ENCODE assay signal across 15 cellular contexts in genomic region chr17:8072339-8072726, GRCh38. TPM values are rescaled to one million over a fixed set of nuclear protein-coding genes. Genes with fewer than 3 reads are reported as not detected.
A peak's percentile ranks its signal among the peaks of the same experiment; 100 is the strongest.
DNase-seq lines count a peak whose midpoint lies in the region; ATAC-seq and TF ChIP-seq lines count a peak whose summit lies in the region.
"Had no signal": no experiment of that assay in that cellular context is flagged by ENCODE, and none has a peak within 500 bp of the region (broad histone marks: within the 10 kb centered on the region; RNA-seq: fewer than 3 reads in every experiment).

No MANE protein-coding gene starts in this region.

- peak overlapping the region; percentile 74 for H3K4me3 Mint-ChIP-seq in GM23338
- peak overlapping the region; percentile 54 to 95 (median 88) for H3K4me3 Mint-ChIP-seq in naive thymus-derived CD4-positive, alpha-beta T cell

- H3K36me3 Mint-ChIP-seq in GM23338 (ENCODE audit: low read depth): no peaks in the 10 kb centered on the region; the same call in 2 of the 3 replicates
- H3K36me3 Mint-ChIP-seq in naive thymus-derived CD4-positive, alpha-beta T cell: no peaks in the 10 kb centered on the region

- H3K4me1 ChIP-seq in ACC112 (ENCODE audit: control insufficient read depth, insufficient read depth, low read length, unreplicated experiment) (peaks cover 3% of the 10 kb centered on the region), GM23338 (ENCODE audit: insufficient read depth) (peaks cover 8% of the 10 kb centered on the region; the same call in 1 of the 2 replicates)
- H3K4me1 ChIP-seq in naive thymus-derived CD4-positive, alpha-beta T cell (ENCODE audit: control insufficient read depth in 2 of 2, insufficient read depth in 2 of 2, low read length in 2 of 2): peaks cover 4 to 21% of the 10 kb centered on the region in 2 donors
- H3K4me1 ChIP-seq: pancreas had no signal

- H3K27ac Mint-ChIP-seq in GM23338: no peak overlapping the region
- peak overlapping the region in 4 of 9 donors; percentile 25 to 63 (median 60) for H3K27ac Mint-ChIP-seq in naive thymus-derived CD4-positive, alpha-beta T cell

- H3K9me2 ChIP-seq in GM23338 (ENCODE audit: insufficient read depth): no peaks in the 10 kb centered on the region

- no peaks in the 10 kb centered on the region for H3K9me3 ChIP-seq in naive thymus-derived CD4-positive, alpha-beta T cell (ENCODE audit: control insufficient read depth in 2 of 3, low read length in 3 of 3)
- H3K9me3 ChIP-seq: HAP-1, pancreas, tibial artery had no signal

- H2AFZ ChIP-seq in ACC112 (ENCODE audit: low read length, unreplicated experiment): no peak overlapping the region
- H2AFZ ChIP-seq in GM23338: peak overlapping the region; percentile 99

- no peaks in the 10 kb centered on the region for H3F3A ChIP-seq in GM23338 (replicated peaks; ENCODE audit: low read depth)

- peak overlapping the region; percentile 96 for H3K4me2 ChIP-seq in GM23338

- H3K27me3 ChIP-seq in ACC112 (ENCODE audit: insufficient read depth, low read length): peaks cover 66% of the 10 kb centered on the region
- peaks cover 100% of the 10 kb centered on the region for H3K27me3 ChIP-seq in GM23338 (ENCODE audit: insufficient read depth)
- peaks cover 7 to 9% of the 10 kb centered on the region in 2 donors for H3K27me3 ChIP-seq in naive thymus-derived CD4-positive, alpha-beta T cell (ENCODE audit: control insufficient read depth in 2 of 2, insufficient read depth in 2 of 2, low read length in 2 of 2)

- POLR2A ChIA-PET in naive thymus-derived CD4-positive, alpha-beta T cell (lab: Charles Lee): interaction anchor here (3.0 kb wide), 1 partner anchor 38 kb away, joined by 12 read pairs; no protein-coding TSS in a partner anchor

- intact Hi-C loops in naive thymus-derived CD4-positive, alpha-beta T cell (cut with micrococcal nuclease): loop anchor here in 1 of 2 donors (2.0 kb wide), 1 partner anchor 16 kb away; no protein-coding TSS in a partner anchor

- no peak for TF ChIP-seq CTCF in GM23338 (conservative IDR thresholded peaks at IDR 0.05; ENCODE audit: low read depth in 2 of 2)
- no peak for TF ChIP-seq CTCF in coronary artery (IDR thresholded peaks at IDR 0.05)

- peaks cover 92% of the 10 kb centered on the region for H3K27me3 Mint-ChIP-seq in GM23338 (ENCODE audit: insufficient read depth, low read depth, poor library complexity)
- H3K27me3 Mint-ChIP-seq in naive thymus-derived CD4-positive, alpha-beta T cell: peaks cover 20 to 65% (median 29%) of the 10 kb centered on the region in 5 donors

- H3K4me3 ChIP-seq in ACC112 (ENCODE audit: low read depth, low read length) (peak overlapping the region; percentile 51; the same call in 1 of the 2 replicates), GM23338 (peak overlapping the region; percentile 68), coronary artery (peak overlapping the region; percentile 50)
- H3K4me3 ChIP-seq in naive thymus-derived CD4-positive, alpha-beta T cell (ENCODE audit: low read length): peak overlapping the region; percentile 49
- H3K4me3 ChIP-seq: HAP-1, tibial artery had no signal

- peaks cover 18% of the 10 kb centered on the region for H3K4me1 Mint-ChIP-seq in GM23338
- peaks cover 7 to 28% (median 25%) of the 10 kb centered on the region in 7 donors for H3K4me1 Mint-ChIP-seq in naive thymus-derived CD4-positive, alpha-beta T cell

- H3K36me3 ChIP-seq in ACC112 (ENCODE audit: insufficient read depth, low read length) (no peaks in the 10 kb centered on the region), GM23338 (ENCODE audit: insufficient read depth) (no peaks in the 10 kb centered on the region)
- no peaks in the 10 kb centered on the region for H3K36me3 ChIP-seq in naive thymus-derived CD4-positive, alpha-beta T cell (ENCODE audit: control insufficient read depth in 2 of 3, insufficient read depth in 3 of 3, low read length in 3 of 3)
- H3K36me3 ChIP-seq: HAP-1, pancreas, tibial artery had no signal

- CTCF ChIA-PET in naive thymus-derived CD4-positive, alpha-beta T cell (lab: Charles Lee): interaction anchor here (1.4 to 11.6 kb wide), 3 partner anchors 11 to 50 kb away, joined by 3 to 122 read pairs (median 36); no protein-coding TSS in a partner anchor

- no peaks in the 10 kb centered on the region for H4K20me1 ChIP-seq in GM23338 (replicated peaks; ENCODE audit: insufficient read depth)

- H3K9me3 Mint-ChIP-seq in GM23338: no peaks in the 10 kb centered on the region; the same call in 2 of the 3 replicates
- peaks cover 0 to 1% (median 0%) of the 10 kb centered on the region in 11 donors for H3K9me3 Mint-ChIP-seq in naive thymus-derived CD4-positive, alpha-beta T cell

- ATAC-seq in GM23338: peak; percentile 61
- no peak for ATAC-seq in naive thymus-derived CD4-positive, alpha-beta T cell
- no peak for ATAC-seq in GM19397 (IDR thresholded peaks at IDR 0.05; ENCODE audit: unreplicated experiment)
- ATAC-seq: Right ventricle myocardium inferior had no signal

- H3K27ac ChIP-seq in ACC112 (ENCODE audit: low read depth, low read length) (no peak overlapping the region), GM23338 (ENCODE audit: low read depth) (no peak overlapping the region), coronary artery (no peak overlapping the region)
- no peak overlapping the region for H3K27ac ChIP-seq in naive thymus-derived CD4-positive, alpha-beta T cell (ENCODE audit: low read depth, low read length)
- H3K27ac ChIP-seq: pancreas, tibial artery had no signal

- H3K79me2 ChIP-seq in ACC112 (ENCODE audit: control insufficient read depth, insufficient read depth, low read length, unreplicated experiment): no peaks in the 10 kb centered on the region
- no peaks in the 10 kb centered on the region for H3K79me2 ChIP-seq in GM23338 (replicated peaks; ENCODE audit: insufficient read depth)

- DNase-seq in GM23338 (ENCODE audit: low spot score) (peak; percentile 62), coronary artery (ENCODE audit: low spot score) (no peak), NCI-H2196 (lab: John Stamatoyannopoulos, UW; ENCODE audit: unreplicated experiment) (no peak), foreskin melanocyte (no peak), NCI-H524 (lab: John Stamatoyannopoulos, UW) (no peak)
- peak in 1 of 9 donors; percentile 17 for DNase-seq in naive thymus-derived CD4-positive, alpha-beta T cell
- DNase-seq: amniotic stem cell, NCI-H226, tibial artery had no signal

TF ChIP-seq in GM23338, 12 proteins besides CTCF, POLR2A, EP300 and RAD21:
- TF ChIP-seq EZH2 (IDR thresholded peaks at IDR 0.05; ENCODE audit: low read depth, unreplicated experiment) (peak; percentile 91), ZNF331 (CRISPR knock-in tag; IDR thresholded peaks at IDR 0.05; ENCODE audit: low read depth) (no peak)

RNA-seq across cellular contexts. Expression of gene ALOX12B, which starts 15.2 kb away (rescaled TPM):
- 1.4 TPM in 1 of 2 replicates, not detected in the other for total RNA-seq in GM23338 (2014; rRNA removed; shearing (Covaris generic))
- 0.16 and 0.30 TPM in 2 replicates for polyA plus RNA-seq in GM23338 (2016; fragmentation: Nextera tagmentation; extraction: Ambion mirVana)
- 1 to 10 TPM in 2 of 5 experiments, under 1 TPM in 3; 0.44 to 1.1 (median 0.94) TPM for total RNA-seq in naive thymus-derived CD4-positive, alpha-beta T cell
- polyA plus RNA-seq in naive thymus-derived CD4-positive, alpha-beta T cell: 1 to 10 TPM in 1 of 2 donors, under 1 TPM in 1; 0.78 to 1.0 TPM
- total RNA-seq: Right ventricle myocardium inferior had no signal

RNA-seq across cellular contexts. Expression of gene ALOX15B, which starts 33.5 kb away (rescaled TPM):
- 0.39 and 0.45 TPM in 2 replicates for total RNA-seq in GM23338 (2014; rRNA removed; shearing (Covaris generic))
- 0.33 and 0.42 TPM in 2 replicates for polyA plus RNA-seq in GM23338 (2016; fragmentation: Nextera tagmentation; extraction: Ambion mirVana)
- total RNA-seq in naive thymus-derived CD4-positive, alpha-beta T cell: under 1 TPM in 1 of 5 experiments, not detected in 4; 0.61 TPM
- not detected for polyA plus RNA-seq in naive thymus-derived CD4-positive, alpha-beta T cell

RNA-seq across cellular contexts. Expression of gene ALOXE3, which starts 46.0 kb away (rescaled TPM):
- 0.10 and 1.6 TPM in 2 replicates for total RNA-seq in GM23338 (2014; rRNA removed; shearing (Covaris generic))
- 0.27 TPM in 1 of 2 replicates, not detected in the other for polyA plus RNA-seq in GM23338 (2016; fragmentation: Nextera tagmentation; extraction: Ambion mirVana)
- 1 to 10 TPM in 1 of 5 experiments, under 1 TPM in 3, not detected in 1; 0.22 to 1.6 (median 0.75) TPM for total RNA-seq in naive thymus-derived CD4-positive, alpha-beta T cell
- polyA plus RNA-seq in naive thymus-derived CD4-positive, alpha-beta T cell: 1 to 10 TPM in 1 of 2 donors, under 1 TPM in 1; 0.11 to 1.6 TPM
- total RNA-seq: LHCN-M2, pancreas, Right ventricle myocardium inferior had no signal

RNA-seq across cellular contexts. Expression of gene HES7, which starts 51.6 kb away (rescaled TPM):
- 0.14 TPM in 1 of 2 replicates, not detected in the other for total RNA-seq in GM23338 (2014; rRNA removed; shearing (Covaris generic))
- polyA plus RNA-seq in GM23338 (2016; fragmentation: Nextera tagmentation; extraction: Ambion mirVana): 0.24 TPM in 1 of 2 replicates, not detected in the other
- total RNA-seq in naive thymus-derived CD4-positive, alpha-beta T cell: under 1 TPM; 0.22 to 0.98 (median 0.41) TPM
- polyA plus RNA-seq in naive thymus-derived CD4-positive, alpha-beta T cell: not detected
- total RNA-seq: pancreas, Right ventricle myocardium inferior had no signal
